In genomic region chr19:11090264-11091032, GRCh38 we compare ENCODE assay signal across 8 cellular contexts. TPM values are rescaled to one million over a fixed set of nuclear protein-coding genes. Genes with fewer than 3 reads are reported as not detected.
DNase-seq lines count a peak whose midpoint lies in the region; ATAC-seq and TF ChIP-seq lines count a peak whose summit lies in the region.

No MANE protein-coding gene starts in this region.

- H3K4me3 ChIP-seq in IMR-90 (ENCODE audit: insufficient read depth, low read depth, low read length) (peak overlapping the region; percentile 73), OCI-LY7 (ENCODE audit: low read depth, low read length, poor library complexity, severe bottlenecking) (peak overlapping the region; percentile 82), epithelial cell of esophagus (ENCODE audit: low read length) (peak overlapping the region; percentile 93), mononuclear cell (ENCODE audit: low read length) (peak overlapping the region; percentile 63)

- peak overlapping the region; percentile 96 for H3K56ac ChIP-seq in IMR-90 (ENCODE audit: extremely low read depth, insufficient read depth, low read length)

- in situ Hi-C loops in Caki2 (cut with HindIII; ENCODE audit: low pct_unique_long_range_greater_than_20kb, low sequenced_read_pairs): no loop called here
- in situ Hi-C loops in IMR-90 (cut with MboI; ENCODE audit: low sequenced_read_pairs): no loop called here

- peak overlapping the region; percentile 90 for H3K9ac ChIP-seq in IMR-90 (ENCODE audit: low read depth, low read length)

- H2AK5ac ChIP-seq in IMR-90 (ENCODE audit: low read depth, low read length): peak overlapping the region; percentile 96

- peaks cover 11% of the 10 kb centered on the region for H3K9me1 ChIP-seq in IMR-90 (ENCODE audit: insufficient read depth, low read length)

- peak overlapping the region; percentile 87 for H2BK120ac ChIP-seq in IMR-90 (ENCODE audit: low read depth, low read length)

- H3K27ac ChIP-seq in IMR-90 (ENCODE audit: insufficient read depth, low read length) (peak overlapping the region; percentile 96), OCI-LY7 (ENCODE audit: low read depth, low read length, poor library complexity, severe bottlenecking) (peak overlapping the region; percentile 91)

- H3K4me1 ChIP-seq in IMR-90 (ENCODE audit: control insufficient read depth, insufficient read depth, low read length) (peaks cover 10% of the 10 kb centered on the region), OCI-LY7 (ENCODE audit: insufficient read depth, low read length, poor library complexity, severe bottlenecking) (peaks cover 49% of the 10 kb centered on the region), mononuclear cell (ENCODE audit: insufficient read depth, low read length) (peaks cover 68% of the 10 kb centered on the region)

- no peak for TF ChIP-seq CTCF in IMR-90 (conservative IDR thresholded peaks at IDR 0.05; ENCODE audit: low read depth, low read length)
- TF ChIP-seq CTCF in OCI-LY7 (conservative IDR thresholded peaks at IDR 0.05; ENCODE audit: low read length): peak; percentile 48
- TF ChIP-seq CTCF in epithelial cell of esophagus (IDR thresholded peaks at IDR 0.05; ENCODE audit: insufficient read depth, low read depth, low read length, missing control alignments): peak; percentile 4

- intact Hi-C loops in IMR-90 (cut with micrococcal nuclease): no loop called here
- intact Hi-C loops in OCI-LY7 (cut with micrococcal nuclease; ENCODE audit: unreplicated experiment): loop anchor here (1.0 to 5.0 kb wide), 2 partner anchors 54 to 153 kb away; no protein-coding TSS in a partner anchor

- ATAC-seq in GM21526 (IDR thresholded peaks at IDR 0.05; ENCODE audit: low FRiP score, unreplicated experiment): peak; percentile 62
- ATAC-seq in IMR-90 (ENCODE audit: low read depth): peak; percentile 82

- H2BK15ac ChIP-seq in IMR-90 (ENCODE audit: low read depth, low read length): peak overlapping the region; percentile 90; the same call in 2 of the 3 replicates

- H4K91ac ChIP-seq in IMR-90 (ENCODE audit: insufficient read depth, low read depth, low read length): peak overlapping the region; percentile 94

- TF ChIP-seq RAD21 in IMR-90 (IDR thresholded peaks at IDR 0.05; ENCODE audit: low read length): no peak

- dilution Hi-C loops in IMR-90 (cut with HindIII; ENCODE audit: low sequenced_read_pairs, unreplicated experiment): no loop called here

- CTCF ChIA-PET in IMR-90 (lab: Yijun Ruan, JAX) (interaction anchor here (1.0 kb wide), 1 partner anchor 55 kb away, joined by 4 read pairs; no protein-coding TSS in a partner anchor), OCI-LY7 (lab: Charles Lee; ENCODE audit: unreplicated experiment) (interaction anchor here (0.6 to 1.0 kb wide), 2 partner anchors 54 to 156 kb away, joined by 3 read pairs; no protein-coding TSS in a partner anchor)

- peak overlapping the region; percentile 33; the same call in 1 of the 2 replicates for H4K5ac ChIP-seq in IMR-90 (ENCODE audit: low read depth, low read length)

- H3K79me1 ChIP-seq in IMR-90 (ENCODE audit: low read depth in 1 of 2, low read length in 2 of 2): peaks cover 8 to 65% of the 10 kb centered on the region in 2 experiments

- peak overlapping the region; percentile 98 for H3K23ac ChIP-seq in IMR-90 (ENCODE audit: low read depth, low read length)

- BruUV-seq in IMR-90 (replicated peaks; lab: Mats Ljungman, UMichigan) (no TSS peak), OCI-LY7 (replicated peaks; lab: Mats Ljungman, UMichigan) (no TSS peak)

- H4K20me1 ChIP-seq in IMR-90 (ENCODE audit: insufficient read depth, low read length): peaks cover 41% of the 10 kb centered on the region; the same call in 1 of the 2 replicates
- H4K20me1 ChIP-seq in OCI-LY7 (ENCODE audit: insufficient read depth, low read length): peaks cover 36% of the 10 kb centered on the region

- peak overlapping the region; percentile 85 for H3K18ac ChIP-seq in IMR-90 (ENCODE audit: low read depth, low read length)

- peak overlapping the region; percentile 95 for H3K4me2 ChIP-seq in IMR-90 (ENCODE audit: low read depth, low read length)
- H3K4me2 ChIP-seq in OCI-LY7 (ENCODE audit: low read length): peak overlapping the region; percentile 99

- no peaks in the 10 kb centered on the region for H3K9me3 ChIP-seq in IMR-90 (ENCODE audit: control insufficient read depth, insufficient read depth, low read length)
- no peaks in the 10 kb centered on the region for H3K9me3 ChIP-seq in OCI-LY7 (ENCODE audit: low read length)
- no peaks in the 10 kb centered on the region for H3K9me3 ChIP-seq in mononuclear cell (ENCODE audit: low read depth, low read length)

- H2AFZ ChIP-seq in IMR-90 (replicated peaks; ENCODE audit: low read length, poor library complexity) (peak overlapping the region; percentile 85), OCI-LY7 (ENCODE audit: low read length) (no peak overlapping the region)

- peak overlapping the region; percentile 27 for H2BK20ac ChIP-seq in IMR-90 (ENCODE audit: low read depth, low read length)

- peak overlapping the region; percentile 93 for H3K14ac ChIP-seq in IMR-90 (replicated peaks; ENCODE audit: low read depth, low read length)

- peak; percentile 88 for DNase-seq in Caki2 (ENCODE audit: low read depth)
- DNase-seq in IMR-90: peak; percentile 92
- peak; percentile 98 for DNase-seq in OCI-LY7 (ENCODE audit: low spot score)
- peak; percentile 97 for DNase-seq in activated T-cell treated with anti-CD3 and anti-CD28 coated beads for 4 hours
- DNase-seq in epithelial cell of esophagus (ENCODE audit: low read depth): peak; percentile 98
- peak; percentile 89 to 97 for DNase-seq in stimulated activated CD8-positive, alpha-beta memory T cell treated with anti-CD3 and anti-CD28 coated beads, Interleukin-2, amount 100 ng/mL, for 1 hour (ENCODE audit: low read depth in 2 of 2)

- POLR2A ChIA-PET in IMR-90 (lab: Charles Lee; ENCODE audit: unreplicated experiment): no interaction called here
- POLR2A ChIA-PET in OCI-LY7 (lab: Charles Lee): interaction anchor here (0.6 kb wide), 1 partner anchor 9 kb away, joined by 3 read pairs; no protein-coding TSS in a partner anchor

- no peaks in the 10 kb centered on the region for H3K9me2 ChIP-seq in OCI-LY7 (ENCODE audit: insufficient read depth, low read length)

- H2AK9ac ChIP-seq in IMR-90 (replicated peaks; ENCODE audit: low read depth, low read length, poor library complexity): peak overlapping the region; percentile 99

- H3K27me3 ChIP-seq in IMR-90 (ENCODE audit: control insufficient read depth, insufficient read depth, low read length): no peaks in the 10 kb centered on the region
- H3K27me3 ChIP-seq in mononuclear cell (ENCODE audit: insufficient read depth, low read length): peaks cover 7% of the 10 kb centered on the region

- peak overlapping the region; percentile 7 to 74 for H4K8ac ChIP-seq in IMR-90 (ENCODE audit: low read depth in 2 of 2, low read length in 2 of 2)

- H3K36me3 ChIP-seq in IMR-90 (ENCODE audit: control insufficient read depth, insufficient read depth, low read length): peaks cover 8% of the 10 kb centered on the region
- H3K36me3 ChIP-seq in OCI-LY7 (ENCODE audit: insufficient read depth, low read length): peaks cover 46% of the 10 kb centered on the region

- H2BK5ac ChIP-seq in IMR-90 (ENCODE audit: low read depth, low read length, poor library complexity, severe bottlenecking): peak overlapping the region; percentile 94

- peak; percentile 88 for TF ChIP-seq POLR2A in IMR-90 (IDR thresholded peaks at IDR 0.05; ENCODE audit: low read depth, low read length)

- peaks cover 50% of the 10 kb centered on the region for H3K79me2 ChIP-seq in OCI-LY7 (ENCODE audit: insufficient read depth, low read depth, low read length)

- peak overlapping the region; percentile 90 for H3K4ac ChIP-seq in IMR-90 (ENCODE audit: low read depth, low read length)

- WGBS in IMR-90 (ENCODE audit: extremely low coverage in 2 of 2, insufficient read length in 1 of 2), 2 experiments: 0% methylated on average over 19 of the region's 66 CpGs; no CpG with 5 or more reads in 1 of the 2 experiments

TF ChIP-seq in IMR-90, 13 proteins besides CTCF, POLR2A, EP300 and RAD21:
- TF ChIP-seq CHD1 (IDR thresholded peaks at IDR 0.05; ENCODE audit: low read depth, low read length): no peak
- no peak for TF ChIP-seq FOS (IDR thresholded peaks at IDR 0.05; ENCODE audit: low read depth, low read length)
- peak; percentile 85; the same call in 1 of the 2 replicates for TF ChIP-seq MAZ (IDR thresholded peaks at IDR 0.05; ENCODE audit: borderline replicate concordance, low read depth, low read length)
- peak; percentile 44; the same call in 1 of the 2 replicates for TF ChIP-seq MXI1 (IDR thresholded peaks at IDR 0.05; ENCODE audit: borderline replicate concordance, low read depth, low read length)

RNA-seq across cellular contexts. Expression of gene LDLR, which starts 1.2 kb away (rescaled TPM):
- 43.3 and 54.3 TPM in 2 replicates for total RNA-seq in Caki2 (2014; rRNA removed; shearing (Covaris generic); ENCODE audit: low replicate concordance)
- total RNA-seq in IMR-90 (2012; rRNA removed) (40.5 and 45.2 TPM in 2 replicates), OCI-LY7 (2022) (99.1 and 101 TPM in 2 replicates), mononuclear cell (58.1 TPM)
- 53.8 and 61.2 TPM in 2 replicates for polyA plus RNA-seq in IMR-90 (2012; rRNA removed)
- polyA plus RNA-seq in IMR-90 (2012; cell fraction: cytosol; rRNA removed): 43.2 and 44.9 TPM in 2 replicates
- polyA plus RNA-seq in IMR-90 (2012; cell fraction: nucleus; rRNA removed; ENCODE audit: low replicate concordance): 51.0 and 64.7 TPM in 2 replicates
- 61.8 and 88.3 TPM in 2 replicates for total RNA-seq in OCI-LY7 (2014; rRNA removed; shearing (Covaris generic))

Comparison
In these comparisons a context has a peak if more than half of its experiments do, and no peak if none do; other contexts are left out.
1. Peak in every context shown above with its lines: DNase-seq, ATAC-seq, H3K4me3 ChIP-seq and H3K27ac ChIP-seq.